8 cellular contexts compared by ENCODE assay signal in the genomic region with DNA sequence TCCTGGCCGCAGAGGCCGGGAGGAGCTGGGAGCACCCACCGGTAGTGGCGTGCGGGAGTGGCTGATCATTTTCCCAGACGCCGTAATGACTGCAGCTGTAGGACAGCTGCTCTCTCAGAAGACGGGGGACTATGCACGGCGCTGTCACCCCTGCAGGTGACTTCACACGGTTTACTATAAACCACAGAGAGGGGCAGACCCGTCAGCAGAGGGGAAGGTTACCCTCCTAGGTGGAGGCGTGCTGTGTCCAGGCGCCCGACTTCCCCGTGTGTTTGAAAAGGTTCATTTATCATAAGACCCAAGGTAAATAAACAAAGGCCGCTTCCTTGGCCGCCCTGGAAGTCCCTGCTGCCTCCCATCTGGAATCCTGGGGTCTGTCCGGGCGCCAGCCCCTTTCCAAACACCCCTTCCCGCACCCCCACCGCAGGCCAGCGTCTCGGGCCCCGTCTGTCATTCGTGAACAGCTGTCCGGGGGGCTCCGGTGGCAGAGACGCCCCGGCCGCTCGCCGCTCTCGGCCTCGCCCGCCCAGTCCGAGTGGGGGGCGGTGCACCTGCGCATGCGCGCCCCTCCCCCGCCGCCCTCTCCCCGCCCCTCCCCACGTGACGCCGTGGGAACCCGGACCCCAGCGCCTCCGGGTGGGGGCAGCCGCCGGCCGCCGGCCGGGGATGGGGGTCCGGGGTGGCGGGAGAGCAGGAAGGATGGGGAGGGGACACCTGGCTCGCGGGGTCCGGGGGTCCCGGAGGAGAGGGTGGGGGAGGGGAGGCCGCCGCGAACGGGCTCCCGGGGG. TPM values are rescaled to one million over a fixed set of nuclear protein-coding genes. Genes with fewer than 3 reads are reported as not detected.
DNase-seq lines count a peak whose midpoint lies in the region; ATAC-seq and TF ChIP-seq lines count a peak whose summit lies in the region.

No MANE protein-coding gene starts in this region.

- peak overlapping the region; percentile 59 to 92 (median 86) for H3K27ac ChIP-seq in heart left ventricle

- no peaks in the 10 kb centered on the region for H3K9me3 Mint-ChIP-seq in activated naive CD4-positive, alpha-beta T cell treated with anti-CD3 and anti-CD28 coated beads, Interleukin-2, amount 50 U/mL, for 24 hours

- H3K27ac Mint-ChIP-seq in activated naive CD4-positive, alpha-beta T cell treated with anti-CD3 and anti-CD28 coated beads, Interleukin-2, amount 50 U/mL, for 24 hours, result no peak overlapping the region

- in situ Hi-C loops in ACHN (cut with HindIII; ENCODE audit: low pct_ligation_motif_present, low pct_unique_long_range_greater_than_20kb, low sequenced_read_pairs), result no loop called here

- DNase-seq in ELR (ENCODE audit: low read depth) (peak; percentile 37), NCI-H2196 treated with DMSO at 0.1 percent for 48 hours (lab: John Stamatoyannopoulos, UW; ENCODE audit: unreplicated experiment) (peak; percentile 38), heart left ventricle (peak; percentile 71 to 83 (median 75)), omental fat pad (ENCODE audit: low spot score) (no peak), kidney glomerular epithelial cell (lab: John Stamatoyannopoulos, UW) (no peak), ACHN (no peak)

- ATAC-seq in heart left ventricle (peak; percentile 53 to 87 (median 72)), omental fat pad (ENCODE audit: low FRiP score) (peak; percentile 52), HG03378 (IDR thresholded peaks at IDR 0.05; ENCODE audit: unreplicated experiment) (no peak)

- 0 to 2% (median 1%) methylated on average over 38 to 66 of the region's 66 CpGs for WGBS in heart left ventricle, 4 donors

- H3K36me3 ChIP-seq in heart left ventricle, result no peaks in the 10 kb centered on the region

- H3K4me1 Mint-ChIP-seq in activated naive CD4-positive, alpha-beta T cell treated with anti-CD3 and anti-CD28 coated beads, Interleukin-2, amount 50 U/mL, for 24 hours, result peaks cover 5% of the 10 kb centered on the region

- no peak for TF ChIP-seq CTCF in heart left ventricle (IDR thresholded peaks at IDR 0.05)
- no peak for TF ChIP-seq CTCF in omental fat pad (IDR thresholded peaks at IDR 0.05)

- H3K36me3 Mint-ChIP-seq in activated naive CD4-positive, alpha-beta T cell treated with anti-CD3 and anti-CD28 coated beads, Interleukin-2, amount 50 U/mL, for 24 hours, result no peaks in the 10 kb centered on the region

- intact Hi-C loops in heart left ventricle (cut with DNase I), result no loop called here

- no peaks in the 10 kb centered on the region for H3K9me3 ChIP-seq in heart left ventricle

- H3K4me3 ChIP-seq in heart left ventricle, result peak overlapping the region; percentile 65 to 95 (median 84)

- H3K27me3 ChIP-seq in heart left ventricle, result peaks cover 0 to 28% (median 0%) of the 10 kb centered on the region in 9 donors

- H3K4me1 ChIP-seq in heart left ventricle, result peaks cover 0 to 25% (median 10%) of the 10 kb centered on the region in 12 donors

- peaks cover 14% of the 10 kb centered on the region for H3K27me3 Mint-ChIP-seq in activated naive CD4-positive, alpha-beta T cell treated with anti-CD3 and anti-CD28 coated beads, Interleukin-2, amount 50 U/mL, for 24 hours

- peak in 1 of 2 donors; percentile 71 for TF ChIP-seq POLR2A in heart left ventricle (IDR thresholded peaks at IDR 0.05)

- H3K4me3 Mint-ChIP-seq in activated naive CD4-positive, alpha-beta T cell treated with anti-CD3 and anti-CD28 coated beads, Interleukin-2, amount 50 U/mL, for 24 hours, result peak overlapping the region; percentile 78

RNA-seq across cellular contexts. Expression of a gene that starts 0.9 kb away (rescaled TPM):
- total RNA-seq in heart left ventricle, result 10 to 100 TPM in 7 of 9 donors, 1 to 10 TPM in 2; 9.1 to 35.8 (median 14.6) TPM
- 10 to 100 TPM in 1 of 2 donors, 1 to 10 TPM in 1; 6.7 to 22.3 TPM for polyA plus RNA-seq in heart left ventricle
- 10 to 100 TPM; 11.7 to 27.1 (median 18.8) TPM for total RNA-seq in omental fat pad

RNA-seq across cellular contexts. Expression of a gene that starts 36.4 kb away (rescaled TPM):
- total RNA-seq in heart left ventricle, result under 1 TPM in 8 of 9 donors, not detected in 1; 0.23 to 0.56 (median 0.36) TPM
- under 1 TPM; 0.04 to 0.61 TPM for polyA plus RNA-seq in heart left ventricle
- under 1 TPM in 1 of 4 donors, not detected in 3; 0.69 TPM for total RNA-seq in omental fat pad

RNA-seq across cellular contexts. Expression of a gene that starts 47.4 kb away (rescaled TPM):
- 10 to 100 TPM in 8 of 9 donors, 1 to 10 TPM in 1; 5.7 to 39.3 (median 11.3) TPM for total RNA-seq in heart left ventricle
- 10 to 100 TPM; 18.3 to 18.6 TPM for polyA plus RNA-seq in heart left ventricle
- 10 to 100 TPM; 45.5 to 61.2 (median 46.1) TPM for total RNA-seq in omental fat pad

RNA-seq across cellular contexts. Expression of a gene that starts 51.0 kb away (rescaled TPM):
- total RNA-seq in heart left ventricle, result 1 to 10 TPM in 5 of 9 donors, under 1 TPM in 4; 0.12 to 2.2 (median 1.1) TPM
- polyA plus RNA-seq in heart left ventricle, result 1 to 10 TPM; 1.3 to 1.4 TPM
- 1 to 10 TPM in 3 of 4 donors, under 1 TPM in 1; 0.19 to 9.6 (median 1.8) TPM for total RNA-seq in omental fat pad

Comparison
In these comparisons a context has a peak if more than half of its experiments do, and no peak if none do; other contexts are left out.
1. DNase-seq: peak in ELR (single experiment), NCI-H2196 treated with DMSO at 0.1 percent for 48 hours (single experiment) and heart left ventricle (5 of 5); none in omental fat pad (single experiment), kidney glomerular epithelial cell (single experiment) and ACHN (single experiment).